Comparison of ENCODE assay signal across 2 cellular contexts in the genomic region with DNA sequence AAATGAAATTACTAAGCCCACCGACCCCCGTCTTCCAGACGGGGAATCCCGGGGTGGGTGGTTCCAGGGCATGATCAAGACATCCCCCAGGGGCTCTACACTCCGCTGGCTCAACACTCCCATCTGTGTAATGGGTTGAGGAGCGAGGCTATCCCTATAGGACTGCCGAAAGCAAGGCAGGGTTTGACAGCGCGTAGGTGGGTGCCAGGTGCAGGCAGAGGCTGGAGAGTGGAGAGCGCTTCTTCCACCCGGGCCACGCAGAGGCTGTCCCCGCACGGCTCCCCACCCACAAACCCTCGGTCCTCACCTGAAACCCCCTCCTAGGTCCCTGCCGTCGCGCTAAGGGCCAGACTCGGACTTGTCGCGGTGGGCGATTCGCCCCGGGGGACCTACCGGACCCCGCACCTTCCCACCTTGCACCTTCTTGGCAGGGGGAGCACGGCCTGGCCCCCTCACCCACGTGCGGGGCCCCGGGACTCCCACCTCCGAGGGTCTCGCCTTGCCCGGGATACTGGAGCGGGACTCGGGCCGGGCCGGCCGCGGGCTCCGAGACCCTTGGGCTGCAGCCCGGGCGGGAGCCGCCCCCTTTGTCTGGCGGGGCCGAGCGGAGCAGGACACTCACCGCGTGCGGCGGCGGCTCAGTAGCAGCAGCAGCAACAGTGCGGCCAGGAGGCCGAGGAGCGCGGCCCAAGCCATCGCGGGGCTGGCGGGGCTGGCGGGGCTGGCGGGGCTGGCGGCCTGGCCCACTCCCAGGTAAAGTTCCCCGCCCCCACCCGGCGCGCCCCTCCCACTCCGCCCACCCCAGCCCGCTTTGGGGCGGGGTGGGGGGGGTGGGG.
A peak's percentile ranks its signal among the peaks of the same experiment; 100 is the strongest.
TF ChIP-seq lines count a peak whose summit lies in the region.

A gene (minus strand): TSS at position 717 of the 836 bp plus-strand sequence. CDS start 21 bp downstream, at position 696.

TF ChIP-seq in IMR-90, 13 proteins besides CTCF, POLR2A, EP300 and RAD21:
- no peak for TF ChIP-seq MAFK (IDR thresholded peaks at IDR 0.05; ENCODE audit: low read depth, low read length)
TF ChIP-seq in IMR-90: peak in this region for 0.

TF ChIP-seq in K562, 482 proteins besides CTCF, POLR2A, EP300 and RAD21:
- TF ChIP-seq RBM25 (IDR thresholded peaks at IDR 0.05; ENCODE audit: low read depth, low read length, severe bottlenecking) (peak; percentile 33), FOXM1 (IDR thresholded peaks at IDR 0.05; ENCODE audit: low read depth) (no peak), FOXM1 (CRISPR knock-in tag; IDR thresholded peaks at IDR 0.05; ENCODE audit: low read depth) (no peak), MTA2 (IDR thresholded peaks at IDR 0.05; ENCODE audit: low read depth) (no peak), BCOR (IDR thresholded peaks at IDR 0.05) (0 out of 2 replicates have a peak, but pooled peaks have one; percentile 12), ZBTB7A (IDR thresholded peaks at IDR 0.05; ENCODE audit: borderline replicate concordance, control insufficient read depth, low read depth, low read length) (peak; percentile 24; the same call in 1 of the 2 replicates)
- TF ChIP-seq, protein P1, sequence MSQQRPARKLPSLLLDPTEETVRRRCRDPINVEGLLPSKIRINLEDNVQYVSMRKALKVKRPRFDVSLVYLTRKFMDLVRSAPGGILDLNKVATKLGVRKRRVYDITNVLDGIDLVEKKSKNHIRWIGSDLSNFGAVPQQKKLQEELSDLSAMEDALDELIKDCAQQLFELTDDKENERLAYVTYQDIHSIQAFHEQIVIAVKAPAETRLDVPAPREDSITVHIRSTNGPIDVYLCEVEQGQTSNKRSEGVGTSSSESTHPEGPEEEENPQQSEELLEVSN (IDR thresholded peaks at IDR 0.05; ENCODE audit: borderline replicate concordance in 1 of 2, extremely low read depth in 1 of 2, insufficient read depth in 1 of 2, insufficient read length in 1 of 2, low read depth in 1 of 2, low read length in 1 of 2, poor library complexity in 1 of 2, severe bottlenecking in 1 of 2): peak in 1 of 2 experiments; percentile 18
